ENCODE assay signal across 8 cellular contexts in the genomic region with DNA sequence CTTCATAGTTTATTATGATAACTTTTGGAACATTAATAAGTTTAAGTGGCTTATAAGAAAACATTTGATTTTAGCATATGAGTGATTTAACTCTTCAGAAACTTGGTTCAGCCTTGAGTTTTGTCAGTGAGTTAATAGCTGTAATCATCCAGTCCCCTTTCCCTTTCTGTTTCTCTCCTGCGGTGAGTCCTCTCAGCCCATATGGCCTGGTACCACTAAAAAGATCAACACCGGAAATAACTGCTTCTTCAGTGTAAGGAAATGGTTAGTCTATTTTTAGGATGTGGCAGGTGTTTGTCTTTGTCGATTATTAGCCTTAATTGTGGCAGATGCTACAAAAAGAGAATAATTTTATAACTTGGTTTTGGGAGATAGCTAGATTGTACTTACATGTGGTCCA.
DNase-seq lines count a peak whose midpoint lies in the region; ATAC-seq and TF ChIP-seq lines count a peak whose summit lies in the region.

No MANE protein-coding gene starts in this region.

- ATAC-seq in GM19351 (IDR thresholded peaks at IDR 0.05; ENCODE audit: unreplicated experiment) (peak; percentile 84), HG03342 (IDR thresholded peaks at IDR 0.05; ENCODE audit: unreplicated experiment) (peak; percentile 83)

- no peak overlapping the region for H3K27ac ChIP-seq in brain microvascular endothelial cell

- in situ Hi-C loops in brain microvascular endothelial cell (cut with HindIII; ENCODE audit: low pct_ligation_motif_present, low sequenced_read_pairs): no loop called here

- H3K4me3 ChIP-seq in brain microvascular endothelial cell (ENCODE audit: low read depth, low read length): no peak overlapping the region

- H3K27me3 ChIP-seq in brain microvascular endothelial cell (replicated peaks): no peaks in the 10 kb centered on the region

- TF ChIP-seq CTCF in brain microvascular endothelial cell (IDR thresholded peaks at IDR 0.05; ENCODE audit: low read depth, low read length, missing control alignments): no peak

- peaks cover 2% of the 10 kb centered on the region for H3K36me3 ChIP-seq in brain microvascular endothelial cell (replicated peaks)

- intact Hi-C loops in posterior vena cava (cut with DNase I): no loop called here

- DNase-seq in DMS53 (lab: John Stamatoyannopoulos, UW) (peak; percentile 46), posterior vena cava (ENCODE audit: low spot score) (no peak), islet precursor cell (no peak), pons (ENCODE audit: low spot score) (no peak), brain microvascular endothelial cell (no peak)
- DNase-seq in activated CD4-positive, alpha-beta T cell treated with anti-CD3 and anti-CD28 coated beads for 48 hours: peak; percentile 36

Comparison
In these comparisons a context has a peak if more than half of its experiments do, and no peak if none do; other contexts are left out.
1. DNase-seq: peak in DMS53 (single experiment) and activated CD4-positive, alpha-beta T cell treated with anti-CD3 and anti-CD28 coated beads for 48 hours (single experiment); none in posterior vena cava (single experiment), islet precursor cell (single experiment), pons (single experiment) and brain microvascular endothelial cell (single experiment).